8 cellular contexts compared by ENCODE assay signal in genomic region chr16:4306439-4307214, GRCh38. TPM values are rescaled to one million over a fixed set of nuclear protein-coding genes. Genes with fewer than 3 reads are reported as not detected.
DNase-seq lines count a peak whose midpoint lies in the region; ATAC-seq and TF ChIP-seq lines count a peak whose summit lies in the region.

No MANE protein-coding gene starts in this region.

- TF ChIP-seq CTCF in CD14-positive monocyte (IDR thresholded peaks at IDR 0.05), result no peak
- TF ChIP-seq CTCF in LNCaP clone FGC (IDR thresholded peaks at IDR 0.05; ENCODE audit: control insufficient read depth, extremely low read depth, insufficient read depth), result no peak
- no peak for TF ChIP-seq CTCF in endothelial cell (IDR thresholded peaks at IDR 0.05; ENCODE audit: unreplicated experiment)
- no peak for TF ChIP-seq CTCF in ovary (IDR thresholded peaks at IDR 0.05)
- TF ChIP-seq CTCF in foreskin keratinocyte (conservative IDR thresholded peaks at IDR 0.05), result no peak

- H3K27ac ChIP-seq in ovary, result peak overlapping the region; percentile 50 to 63
- H3K27ac ChIP-seq in foreskin keratinocyte, result no peak overlapping the region

- H3K27ac Mint-ChIP-seq in CD14-positive monocyte, result peak overlapping the region; percentile 94 to 99 (median 97)
- peak overlapping the region; percentile 74 for H3K27ac Mint-ChIP-seq in endothelial cell (ENCODE audit: unreplicated experiment)

- H3K4me1 ChIP-seq in ovary (ENCODE audit: insufficient read depth) (no peaks in the 10 kb centered on the region), foreskin keratinocyte (no peaks in the 10 kb centered on the region)

- peaks cover 28% of the 10 kb centered on the region for H3K4me1 Mint-ChIP-seq in CD14-positive monocyte
- H3K4me1 Mint-ChIP-seq in endothelial cell (ENCODE audit: unreplicated experiment), result peaks cover 3% of the 10 kb centered on the region

- H3K27me3 Mint-ChIP-seq in CD14-positive monocyte (ENCODE audit: low read depth in 3 of 3) (peaks cover 2 to 13% (median 8%) of the 10 kb centered on the region in 3 donors), endothelial cell (ENCODE audit: unreplicated experiment) (peaks cover 9% of the 10 kb centered on the region)

- WGBS in ovary, 3 donors, result 77 to 84% (median 83%) methylated on average over 16 of the region's 16 CpGs

- no peaks in the 10 kb centered on the region for H3K9me3 ChIP-seq in ovary

- intact Hi-C loops in CD14-positive monocyte (cut with micrococcal nuclease) (loop anchor here (5.0 kb wide), 2 partner anchors 34 to 54 kb away; partner anchors contain the start of gene TFAP4 (in 2 of the 2)), ovary (cut with DNase I) (no loop called here)

- TF ChIP-seq EP300 in ovary (IDR thresholded peaks at IDR 0.05), result no peak

- TF ChIP-seq POLR2A in ovary (IDR thresholded peaks at IDR 0.05), result no peak

- H3K36me3 ChIP-seq in ovary, result no peaks in the 10 kb centered on the region

- no peaks in the 10 kb centered on the region for H3K27me3 ChIP-seq in ovary
- H3K27me3 ChIP-seq in foreskin keratinocyte, result no peaks in the 10 kb centered on the region

- ATAC-seq in GM21526 (IDR thresholded peaks at IDR 0.05; ENCODE audit: low FRiP score, unreplicated experiment) (no peak), HG03097 (IDR thresholded peaks at IDR 0.05; ENCODE audit: low FRiP score, unreplicated experiment) (no peak), foreskin keratinocyte (no peak)

- H3K4me3 ChIP-seq in LNCaP clone FGC (ENCODE audit: low read depth, low read length), result peak overlapping the region; percentile 61
- peak overlapping the region; percentile 40 for H3K4me3 ChIP-seq in ovary

- DNase-seq in CD14-positive monocyte (ENCODE audit: low spot score), result no peak
- DNase-seq in LNCaP clone FGC (ENCODE audit: low read depth), result no peak
- DNase-seq in activated CD4-positive, alpha-beta T cell treated with anti-CD3 and anti-CD28 coated beads, Interleukin-2, amount 50 U/mL, for 4 hours, result peak; percentile 28 to 41
- no peak for DNase-seq in endothelial cell (ENCODE audit: low spot score)
- DNase-seq in ovary, result peak in 2 of 5 donors; percentile 37 to 45
- DNase-seq in foreskin keratinocyte, result no peak

- H3K36me3 Mint-ChIP-seq in CD14-positive monocyte (peaks cover 19 to 28% of the 10 kb centered on the region in 2 donors), endothelial cell (ENCODE audit: low read depth, unreplicated experiment) (no peaks in the 10 kb centered on the region)

- H3K9me3 Mint-ChIP-seq in CD14-positive monocyte (peaks cover 0 to 5% (median 0%) of the 10 kb centered on the region in 7 donors), endothelial cell (ENCODE audit: unreplicated experiment) (no peaks in the 10 kb centered on the region)

- H3K4me3 Mint-ChIP-seq in CD14-positive monocyte (peak overlapping the region; percentile 90 to 95), endothelial cell (ENCODE audit: unreplicated experiment) (peak overlapping the region; percentile 80)

RNA-seq across cellular contexts. Expression of gene GLIS2, which starts 9.2 kb away (rescaled TPM):
- polyA plus RNA-seq in CD14-positive monocyte, result not detected
- 1.6 TPM for total RNA-seq in endothelial cell (ENCODE audit: unreplicated experiment)
- 10 to 100 TPM in 5 of 7 donors, 1 to 10 TPM in 2; 5.1 to 79.5 (median 49.8) TPM for total RNA-seq in ovary
- 10 to 100 TPM in 1 of 2 donors, 1 to 10 TPM in 1; 1.6 to 24.6 TPM for polyA plus RNA-seq in ovary
- total RNA-seq in foreskin keratinocyte, result 5.0 and 5.3 TPM in 2 replicates
- polyA plus RNA-seq in foreskin keratinocyte, result 9.5 TPM in 2 replicates

RNA-seq across cellular contexts. Expression of gene TFAP4, which starts 33.8 kb away (rescaled TPM):
- polyA plus RNA-seq in CD14-positive monocyte (under 1 TPM; 0.16 to 0.71 TPM), ovary (10 to 100 TPM in 1 of 2 donors, 1 to 10 TPM in 1; 2.1 to 14.0 TPM), foreskin keratinocyte (11.9 and 15.1 TPM in 2 replicates)
- total RNA-seq in endothelial cell (ENCODE audit: unreplicated experiment) (6.2 TPM), ovary (10 to 100 TPM in 5 of 7 donors, 1 to 10 TPM in 2; 3.7 to 23.7 (median 18.3) TPM), foreskin keratinocyte (13.7 and 19.7 TPM in 2 replicates)

RNA-seq across cellular contexts. Expression of gene PAM16, which starts 44.5 kb away (rescaled TPM):
- polyA plus RNA-seq in CD14-positive monocyte (10 to 100 TPM; 34.3 to 37.6 TPM), ovary (10 to 100 TPM; 18.5 to 42.2 TPM), foreskin keratinocyte (73.7 and 76.5 TPM in 2 replicates)
- total RNA-seq in endothelial cell (ENCODE audit: unreplicated experiment) (29.5 TPM), ovary (10 to 100 TPM; 24.0 to 47.2 (median 35.7) TPM), foreskin keratinocyte (42.8 and 49.2 TPM in 2 replicates)

Comparison
In these comparisons a context has a peak if more than half of its experiments do, and no peak if none do; other contexts are left out.
1. DNase-seq: peak in activated CD4-positive, alpha-beta T cell treated with anti-CD3 and anti-CD28 coated beads, Interleukin-2, amount 50 U/mL, for 4 hours (2 of 2); none in CD14-positive monocyte (single experiment), LNCaP clone FGC (single experiment), endothelial cell (single experiment) and foreskin keratinocyte (0 of 2).
2. intact Hi-C loops: an anchor here in CD14-positive monocyte (5.0 kb wide); none called in ovary.